ENCODE assay signal across 11 cellular contexts in the genomic region with DNA sequence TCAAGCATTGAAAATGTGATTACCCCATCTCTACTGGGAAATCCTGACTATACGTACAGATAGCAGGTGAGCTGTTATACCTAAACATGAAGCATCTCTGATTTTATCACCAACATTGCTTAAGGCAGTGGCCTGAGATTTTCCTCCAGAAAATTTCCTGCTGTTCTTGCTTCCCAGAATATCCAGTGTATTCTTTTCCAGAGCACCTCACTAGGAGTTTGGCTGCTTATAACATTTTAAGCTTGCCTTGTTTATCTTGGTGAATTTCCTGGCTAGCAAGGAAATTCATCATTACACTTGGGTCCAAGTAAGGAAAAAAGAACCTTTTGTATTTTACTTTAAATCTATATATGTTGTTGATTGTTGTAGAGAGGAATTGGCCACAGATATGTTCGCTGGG.
DNase-seq lines count a peak whose midpoint lies in the region; ATAC-seq and TF ChIP-seq lines count a peak whose summit lies in the region.
"Had no signal": no experiment of that assay in that cellular context is flagged by ENCODE, and none has a peak within 500 bp of the region (broad histone marks: within the 10 kb centered on the region; RNA-seq: fewer than 3 reads in every experiment).

No MANE protein-coding gene starts in this region.

- H4K20me1 ChIP-seq in neural progenitor cell (ENCODE audit: low read depth): peaks cover 3% of the 10 kb centered on the region

- peak overlapping the region; percentile 86 for H3K27ac Mint-ChIP-seq in CD4-positive, alpha-beta T cell
- H3K27ac Mint-ChIP-seq in type B pancreatic cell (no peak overlapping the region), neural progenitor cell (no peak overlapping the region)

- H3K4me2 ChIP-seq in neural progenitor cell: no peak overlapping the region

- H3K4me3 Mint-ChIP-seq in CD4-positive, alpha-beta T cell: no peak overlapping the region
- H3K4me3 Mint-ChIP-seq in type B pancreatic cell (no peak overlapping the region), neural progenitor cell (no peak overlapping the region)

- TF ChIP-seq CTCF in CD4-positive, alpha-beta T cell (IDR thresholded peaks at IDR 0.05): no peak
- TF ChIP-seq CTCF in Peyer's patch (IDR thresholded peaks at IDR 0.05): no peak
- TF ChIP-seq CTCF in esophagus muscularis mucosa (IDR thresholded peaks at IDR 0.05): no peak
- TF ChIP-seq CTCF in type B pancreatic cell (conservative IDR thresholded peaks at IDR 0.05): no peak
- TF ChIP-seq CTCF in neural progenitor cell (IDR thresholded peaks at IDR 0.05): no peak

- H3K36me3 ChIP-seq in Peyer's patch: peaks cover 0 to 5% (median 0%) of the 10 kb centered on the region in 3 donors
- peaks cover 0 to 16% (median 11%) of the 10 kb centered on the region in 4 donors for H3K36me3 ChIP-seq in esophagus muscularis mucosa
- H3K36me3 ChIP-seq in skeletal muscle tissue (ENCODE audit: control insufficient read depth in 3 of 3, insufficient read depth in 3 of 3, low read length in 3 of 3): peaks cover 0 to 3% (median 0%) of the 10 kb centered on the region in 3 donors
- no peaks in the 10 kb centered on the region for H3K36me3 ChIP-seq in neural progenitor cell

- ATAC-seq in CD4-positive, alpha-beta T cell (ENCODE audit: poor library complexity): no peak
- ATAC-seq in GM21360 (IDR thresholded peaks at IDR 0.05; ENCODE audit: unreplicated experiment): no peak
- no peak for ATAC-seq in GM18858 (IDR thresholded peaks at IDR 0.05; ENCODE audit: unreplicated experiment)

- no peak for TF ChIP-seq EP300 in esophagus muscularis mucosa (IDR thresholded peaks at IDR 0.05)

- H3K27me3 ChIP-seq in CD4-positive, alpha-beta T cell (ENCODE audit: control insufficient read depth, insufficient read depth, low read length): no peaks in the 10 kb centered on the region
- no peaks in the 10 kb centered on the region for H3K27me3 ChIP-seq in Peyer's patch
- H3K27me3 ChIP-seq in esophagus muscularis mucosa: no peaks in the 10 kb centered on the region
- H3K27me3 ChIP-seq in skeletal muscle tissue (ENCODE audit: control insufficient read depth in 3 of 3, insufficient read depth in 3 of 3, low read length in 3 of 3): no peaks in the 10 kb centered on the region
- no peaks in the 10 kb centered on the region for H3K27me3 ChIP-seq in neural progenitor cell

- no peaks in the 10 kb centered on the region for H3K9me3 ChIP-seq in CD4-positive, alpha-beta T cell (ENCODE audit: control insufficient read depth, low read length)
- H3K9me3 ChIP-seq in Peyer's patch (no peaks in the 10 kb centered on the region), esophagus muscularis mucosa (no peaks in the 10 kb centered on the region), skeletal muscle tissue (ENCODE audit: control insufficient read depth in 3 of 3, low read length in 3 of 3) (no peaks in the 10 kb centered on the region), neural progenitor cell (ENCODE audit: low read depth) (no peaks in the 10 kb centered on the region)

- H3K4me1 ChIP-seq in Peyer's patch: peaks cover 0 to 17% (median 0%) of the 10 kb centered on the region in 4 donors
- peaks cover 20 to 74% (median 67%) of the 10 kb centered on the region in 4 donors for H3K4me1 ChIP-seq in esophagus muscularis mucosa
- H3K4me1 ChIP-seq in skeletal muscle tissue (ENCODE audit: control insufficient read depth in 3 of 3, insufficient read depth in 3 of 3, low read length in 3 of 3): peaks cover 6 to 10% (median 7%) of the 10 kb centered on the region in 3 donors
- H3K4me1 ChIP-seq in neural progenitor cell: no peaks in the 10 kb centered on the region

- no peak overlapping the region for H2AFZ ChIP-seq in neural progenitor cell (replicated peaks)

- peak overlapping the region in 1 of 3 donors; percentile 74 for H3K9ac ChIP-seq in skeletal muscle tissue (ENCODE audit: low read depth in 1 of 3, low read length in 3 of 3)
- H3K9ac ChIP-seq in neural progenitor cell: no peak overlapping the region

- no peak for TF ChIP-seq POLR2A in Peyer's patch (IDR thresholded peaks at IDR 0.05)
- TF ChIP-seq POLR2A in esophagus muscularis mucosa (IDR thresholded peaks at IDR 0.05; ENCODE audit: low read depth): no peak

- DNase-seq in CD4-positive, alpha-beta T cell: no peak
- DNase-seq in Peyer's patch: no peak
- no peak for DNase-seq in esophagus muscularis mucosa (ENCODE audit: extremely low spot score)
- no peak for DNase-seq in type B pancreatic cell (ENCODE audit: extremely low spot score, unreplicated experiment)
- no peak for DNase-seq in neural progenitor cell (ENCODE audit: low spot score)
- DNase-seq: activated T-cell treated with anti-CD3 and anti-CD28 coated beads, Interleukin-2, amount 50 U/mL, for 72 hours; immature natural killer cell; NCI-H446 treated with DMSO at 0.1 percent for 48 hours had no signal

- no peaks in the 10 kb centered on the region for H3K9me3 Mint-ChIP-seq in CD4-positive, alpha-beta T cell
- H3K9me3 Mint-ChIP-seq in type B pancreatic cell: no peaks in the 10 kb centered on the region
- H3K9me3 Mint-ChIP-seq in neural progenitor cell: peaks cover 2% of the 10 kb centered on the region
- H3K9me3 Mint-ChIP-seq: activated T-cell treated with anti-CD3 and anti-CD28 coated beads, Interleukin-2, amount 50 U/mL, for 72 hours; immature natural killer cell had no signal

- H3K27me3 Mint-ChIP-seq in CD4-positive, alpha-beta T cell: no peaks in the 10 kb centered on the region
- H3K27me3 Mint-ChIP-seq in type B pancreatic cell: no peaks in the 10 kb centered on the region
- H3K27me3 Mint-ChIP-seq in neural progenitor cell (ENCODE audit: insufficient read depth, low read depth): peaks cover 3% of the 10 kb centered on the region

- POLR2A ChIA-PET in CD4-positive, alpha-beta T cell (lab: Charles Lee): interaction anchor here (2.0 kb wide), 1 partner anchor 27 kb away, joined by 11 read pairs; no protein-coding TSS in a partner anchor

- H3K4me3 ChIP-seq in Peyer's patch (no peak overlapping the region), esophagus muscularis mucosa (peak overlapping the region in 1 of 4 donors; percentile 39), skeletal muscle tissue (ENCODE audit: low read length in 3 of 3) (no peak overlapping the region), neural progenitor cell (no peak overlapping the region)

- peaks cover 36% of the 10 kb centered on the region for H3K4me1 Mint-ChIP-seq in CD4-positive, alpha-beta T cell (ENCODE audit: low read depth)
- H3K4me1 Mint-ChIP-seq in type B pancreatic cell (ENCODE audit: unreplicated experiment) (no peaks in the 10 kb centered on the region), neural progenitor cell (peaks cover 7% of the 10 kb centered on the region)

- WGBS in esophagus muscularis mucosa: 59% methylated on average over 2 of the region's 2 CpGs

- H3K36me3 Mint-ChIP-seq in CD4-positive, alpha-beta T cell (ENCODE audit: low read depth): peaks cover 5% of the 10 kb centered on the region
- H3K36me3 Mint-ChIP-seq in type B pancreatic cell (peaks cover 4% of the 10 kb centered on the region), neural progenitor cell (peaks cover 16% of the 10 kb centered on the region)

- H3F3A ChIP-seq in neural progenitor cell (ENCODE audit: low read depth): no peaks in the 10 kb centered on the region

- intact Hi-C loops in CD4-positive, alpha-beta T cell (cut with DNase I, micrococcal nuclease): no loop called here
- intact Hi-C loops in esophagus muscularis mucosa (cut with DNase I): no loop called here

- no peaks in the 10 kb centered on the region for H3K79me2 ChIP-seq in neural progenitor cell (ENCODE audit: low read depth)

- H3K27ac ChIP-seq in CD4-positive, alpha-beta T cell (ENCODE audit: low read depth, low read length): peak overlapping the region; percentile 29
- peak overlapping the region; percentile 66 to 81 (median 72) for H3K27ac ChIP-seq in Peyer's patch
- H3K27ac ChIP-seq in esophagus muscularis mucosa (replicated peaks in 1 of 4): peak overlapping the region; percentile 75 to 83 (median 79)
- peak overlapping the region; percentile 79 for H3K27ac ChIP-seq in skeletal muscle tissue (ENCODE audit: low read depth, low read length)
- no peak overlapping the region for H3K27ac ChIP-seq in neural progenitor cell

- CTCF ChIA-PET in CD4-positive, alpha-beta T cell (lab: Charles Lee): interaction anchor here (1.5 to 3.5 kb wide), 2 partner anchors 35 to 88 kb away, joined by 3 to 14 read pairs; no protein-coding TSS in a partner anchor
